In genomic region chr6:31158863-31159855, GRCh38 we compare ENCODE assay signal across 8 cellular contexts. TPM values are rescaled to one million over a fixed set of nuclear protein-coding genes. Genes with fewer than 3 reads are reported as not detected.
DNase-seq lines count a peak whose midpoint lies in the region; ATAC-seq lines count a peak whose summit lies in the region.

No MANE protein-coding gene starts in this region.

- POLR2A ChIA-PET in naive thymus-derived CD4-positive, alpha-beta T cell (lab: Charles Lee): interaction anchor here (0.6 to 3.9 kb wide), 7 partner anchors 10 to 284 kb away, joined by 3 to 26 read pairs (median 6); no protein-coding TSS in a partner anchor

- H3K36me3 Mint-ChIP-seq in naive thymus-derived CD4-positive, alpha-beta T cell: peaks cover 4 to 11% (median 8%) of the 10 kb centered on the region in 5 donors

- H3K27me3 Mint-ChIP-seq in naive thymus-derived CD4-positive, alpha-beta T cell: peaks cover 0 to 2% (median 0%) of the 10 kb centered on the region in 5 donors

- peak overlapping the region; percentile 82 to 97 (median 91) for H3K4me3 Mint-ChIP-seq in naive thymus-derived CD4-positive, alpha-beta T cell

- ATAC-seq in naive thymus-derived CD4-positive, alpha-beta T cell: no peak
- no peak for ATAC-seq in HG03571 (IDR thresholded peaks at IDR 0.05; ENCODE audit: unreplicated experiment)
- ATAC-seq in HG03521 (IDR thresholded peaks at IDR 0.05; ENCODE audit: unreplicated experiment): no peak
- ATAC-seq in HG02884 (IDR thresholded peaks at IDR 0.05; ENCODE audit: unreplicated experiment): no peak

- H3K27ac Mint-ChIP-seq in naive thymus-derived CD4-positive, alpha-beta T cell: peak overlapping the region; percentile 62 to 96 (median 85)

- peak overlapping the region; percentile 23; the same call in 1 of the 2 replicates for H3K27ac ChIP-seq in SJSA1
- H3K27ac ChIP-seq in naive thymus-derived CD4-positive, alpha-beta T cell (ENCODE audit: low read depth, low read length): peak overlapping the region; percentile 82

- H3K9me3 Mint-ChIP-seq in naive thymus-derived CD4-positive, alpha-beta T cell: no peaks in the 10 kb centered on the region

- CTCF ChIA-PET in naive thymus-derived CD4-positive, alpha-beta T cell (lab: Charles Lee): interaction anchor here (0.6 to 2.7 kb wide), 3 partner anchors 33 to 584 kb away, joined by 5 to 6 read pairs (median 5); no protein-coding TSS in a partner anchor

- no peaks in the 10 kb centered on the region for H3K9me3 ChIP-seq in SJSA1 (replicated peaks)
- H3K9me3 ChIP-seq in naive thymus-derived CD4-positive, alpha-beta T cell (ENCODE audit: control insufficient read depth in 2 of 3, low read length in 3 of 3): no peaks in the 10 kb centered on the region

- intact Hi-C loops in naive thymus-derived CD4-positive, alpha-beta T cell (cut with micrococcal nuclease): loop anchor here (1.0 to 5.0 kb wide), 15 partner anchors 21 to 1036 kb away; partner anchors contain the start of genes HLA-C (in 2 of the 2), MRPS18B (in 2 of the 2), PPP1R10 (in 2 of the 2) and C6orf136 (in 1 of the 2)

- H3K36me3 ChIP-seq in H7 (replicated peaks; ENCODE audit: control insufficient read depth, insufficient read depth, low read length): peaks cover 24% of the 10 kb centered on the region
- peaks cover 67% of the 10 kb centered on the region for H3K36me3 ChIP-seq in SJSA1
- H3K36me3 ChIP-seq in naive thymus-derived CD4-positive, alpha-beta T cell (ENCODE audit: control insufficient read depth in 2 of 3, insufficient read depth in 3 of 3, low read length in 3 of 3): peaks cover 0 to 13% (median 0%) of the 10 kb centered on the region in 3 experiments

- DNase-seq in DMS79 (lab: John Stamatoyannopoulos, UW) (peak; percentile 23), H7 (peak; percentile 89), SJSA1 (ENCODE audit: low read depth in 1 of 2, low spot score in 2 of 2) (no peak), dermis blood vessel endothelial cell (peak; percentile 21)
- DNase-seq in naive thymus-derived CD4-positive, alpha-beta T cell: peak in 4 of 9 donors; percentile 19 to 38 (median 30)

- peaks cover 21 to 65% (median 29%) of the 10 kb centered on the region in 7 donors for H3K4me1 Mint-ChIP-seq in naive thymus-derived CD4-positive, alpha-beta T cell

- H3K4me1 ChIP-seq in SJSA1 (replicated peaks): peaks cover 17% of the 10 kb centered on the region
- peaks cover 12 to 18% of the 10 kb centered on the region in 2 donors for H3K4me1 ChIP-seq in naive thymus-derived CD4-positive, alpha-beta T cell (ENCODE audit: control insufficient read depth in 2 of 2, insufficient read depth in 2 of 2, low read length in 2 of 2)

- H3K4me3 ChIP-seq in H7 (ENCODE audit: insufficient read depth, low read depth, low read length) (peak overlapping the region; percentile 72), SJSA1 (peak overlapping the region; percentile 62)
- peak overlapping the region; percentile 82 for H3K4me3 ChIP-seq in naive thymus-derived CD4-positive, alpha-beta T cell (ENCODE audit: low read length)

- H3K27me3 ChIP-seq in H7 (ENCODE audit: control insufficient read depth, insufficient read depth, low read length) (no peaks in the 10 kb centered on the region), SJSA1 (replicated peaks) (no peaks in the 10 kb centered on the region)
- no peaks in the 10 kb centered on the region for H3K27me3 ChIP-seq in naive thymus-derived CD4-positive, alpha-beta T cell (ENCODE audit: control insufficient read depth in 2 of 2, insufficient read depth in 2 of 2, low read length in 2 of 2)

RNA-seq across cellular contexts. Expression of gene TCF19, which starts 0.8 kb away (rescaled TPM):
- 26.8 and 34.3 TPM in 2 replicates for total RNA-seq in H7 (2014; rRNA removed; shearing (Covaris generic))
- total RNA-seq in SJSA1 (2014; rRNA removed; shearing (Covaris generic)): 61.4 and 68.1 TPM in 2 replicates
- total RNA-seq in dermis blood vessel endothelial cell: 15.8 and 39.1 TPM in 2 replicates
- 10 to 100 TPM in 1 of 5 experiments, 1 to 10 TPM in 4; 4.3 to 78.9 (median 9.4) TPM for total RNA-seq in naive thymus-derived CD4-positive, alpha-beta T cell
- polyA plus RNA-seq in naive thymus-derived CD4-positive, alpha-beta T cell: 1 to 10 TPM; 9.4 to 9.7 TPM

RNA-seq across cellular contexts. Expression of gene CCHCR1, which starts 1.6 kb away (rescaled TPM):
- 54.0 and 74.8 TPM in 2 replicates for total RNA-seq in H7 (2014; rRNA removed; shearing (Covaris generic))
- total RNA-seq in SJSA1 (2014; rRNA removed; shearing (Covaris generic)): 35.1 and 39.2 TPM in 2 replicates
- total RNA-seq in dermis blood vessel endothelial cell: 12.3 and 18.1 TPM in 2 replicates
- 10 to 100 TPM; 20.1 to 46.4 (median 35.5) TPM for total RNA-seq in naive thymus-derived CD4-positive, alpha-beta T cell
- polyA plus RNA-seq in naive thymus-derived CD4-positive, alpha-beta T cell: 10 to 100 TPM in 1 of 2 donors, 1 to 10 TPM in 1; 6.9 to 11.1 TPM

RNA-seq across cellular contexts. Expression of gene POU5F1, which starts 11.3 kb away (rescaled TPM):
- total RNA-seq in H7 (2014; rRNA removed; shearing (Covaris generic)): 4,433 and 5,140 TPM in 2 replicates
- total RNA-seq in SJSA1 (2014; rRNA removed; shearing (Covaris generic)): not detected in 2 replicates
- total RNA-seq in dermis blood vessel endothelial cell: 0.68 TPM in 1 of 2 replicates, not detected in the other
- under 1 TPM in 1 of 5 experiments, not detected in 4; 0.46 TPM for total RNA-seq in naive thymus-derived CD4-positive, alpha-beta T cell
- polyA plus RNA-seq in naive thymus-derived CD4-positive, alpha-beta T cell: under 1 TPM in 1 of 2 donors, not detected in 1; 0.18 TPM

RNA-seq across cellular contexts. Expression of gene PSORS1C2, which starts 20.3 kb away (rescaled TPM):
- 0.07 TPM in 1 of 2 replicates, not detected in the other for total RNA-seq in H7 (2014; rRNA removed; shearing (Covaris generic))
- not detected in 2 replicates for total RNA-seq in SJSA1 (2014; rRNA removed; shearing (Covaris generic))
- total RNA-seq in dermis blood vessel endothelial cell: not detected in 2 replicates
- not detected for total RNA-seq in naive thymus-derived CD4-positive, alpha-beta T cell
- not detected for polyA plus RNA-seq in naive thymus-derived CD4-positive, alpha-beta T cell

RNA-seq across cellular contexts. Expression of gene CDSN, which starts 38.9 kb away (rescaled TPM):
- total RNA-seq in H7 (2014; rRNA removed; shearing (Covaris generic)): not detected in 2 replicates
- total RNA-seq in SJSA1 (2014; rRNA removed; shearing (Covaris generic)): not detected in 2 replicates
- total RNA-seq in dermis blood vessel endothelial cell: not detected in 2 replicates
- not detected for total RNA-seq in naive thymus-derived CD4-positive, alpha-beta T cell
- polyA plus RNA-seq in naive thymus-derived CD4-positive, alpha-beta T cell: not detected

Comparison
In these comparisons a context has a peak if more than half of its experiments do, and no peak if none do; other contexts are left out.
1. DNase-seq: peak in DMS79 (single experiment), H7 (single experiment) and dermis blood vessel endothelial cell (single experiment); none in SJSA1 (0 of 2).
2. RNA of gene POU5F1, which starts 11.3 kb away (total RNA-seq): 4,433 to 5,140 TPM in H7; 0.68 TPM in dermis blood vessel endothelial cell, 0.46 TPM in naive thymus-derived CD4-positive, alpha-beta T cell and not detected in SJSA1; every median in the first group is over 1,000 times any median in the second.
3. Peak in every context shown above with its lines, with median percentiles within 50 percentile points of each other: H3K4me3 ChIP-seq.